8 cellular contexts compared by ENCODE assay signal in the genomic region with DNA sequence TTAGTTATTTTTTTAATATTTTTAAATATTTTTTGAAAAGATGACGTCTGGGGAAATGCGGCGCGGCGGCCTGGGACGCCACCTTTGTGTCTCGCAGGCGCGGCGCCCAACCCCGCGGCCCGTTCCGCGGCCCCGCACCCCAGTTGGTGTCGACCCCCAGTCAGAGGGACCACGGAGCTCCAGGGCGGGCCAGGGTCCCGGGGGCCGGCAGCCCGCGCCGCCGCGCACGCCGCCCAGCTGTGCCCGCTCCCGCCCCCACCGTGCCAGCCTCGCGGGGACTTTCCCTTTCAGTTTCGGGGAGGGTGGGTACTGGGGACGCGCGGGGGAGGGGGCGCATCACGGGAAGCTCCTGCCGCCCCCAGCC. TPM values are rescaled to one million over a fixed set of nuclear protein-coding genes. Genes with fewer than 3 reads are reported as not detected.
A peak's percentile ranks its signal among the peaks of the same experiment; 100 is the strongest.
DNase-seq lines count a peak whose midpoint lies in the region; ATAC-seq and TF ChIP-seq lines count a peak whose summit lies in the region.

No MANE protein-coding gene starts in this region.

- in situ Hi-C loops in mammary epithelial cell (cut with MboI; ENCODE audit: low sequenced_read_pairs in 2 of 2): loop anchor here in 1 of 2 donors (5.0 to 25.0 kb wide), 2 partner anchors 205 to 350 kb away; a partner anchor contains a TSS

- CTCF ChIA-PET in mammary epithelial cell (lab: Charles Lee; ENCODE audit: low non-redundant PET): interaction anchor here (0.6 to 0.7 kb wide), 2 partner anchors 278 to 541 kb away, joined by 3 to 7 read pairs; no protein-coding TSS in a partner anchor

- H3K27me3 ChIP-seq in SJCRH30 (no peaks in the 10 kb centered on the region), mammary epithelial cell (ENCODE audit: insufficient read depth, low read length) (no peaks in the 10 kb centered on the region), lower lobe of right lung (ENCODE audit: low read depth) (peaks cover 32% of the 10 kb centered on the region), subcutaneous abdominal adipose tissue (ENCODE audit: control insufficient read depth in 5 of 5, insufficient read depth in 4 of 5, low read length in 5 of 5) (peaks cover 0 to 12% (median 0%) of the 10 kb centered on the region in 5 donors)

- no peaks in the 10 kb centered on the region for H3K9me3 ChIP-seq in SJCRH30 (replicated peaks)
- H3K9me3 ChIP-seq in mammary epithelial cell (replicated peaks; ENCODE audit: insufficient read depth, low read length): no peaks in the 10 kb centered on the region
- H3K9me3 ChIP-seq in lower lobe of right lung: no peaks in the 10 kb centered on the region
- no peaks in the 10 kb centered on the region for H3K9me3 ChIP-seq in subcutaneous abdominal adipose tissue (ENCODE audit: control insufficient read depth in 5 of 5, low read length in 5 of 5)

- H3K36me3 ChIP-seq in SJCRH30 (peaks cover 14% of the 10 kb centered on the region; the same call in 1 of the 2 replicates), mammary epithelial cell (ENCODE audit: insufficient read depth, low read length) (peaks cover 6% of the 10 kb centered on the region), lower lobe of right lung (peaks cover 24% of the 10 kb centered on the region), subcutaneous abdominal adipose tissue (ENCODE audit: control insufficient read depth in 5 of 5, insufficient read depth in 5 of 5, low read length in 5 of 5) (peaks cover 0 to 34% (median 12%) of the 10 kb centered on the region in 5 donors)

- intact Hi-C loops in mammary epithelial cell (cut with micrococcal nuclease): loop anchor here (10.0 kb wide), 1 partner anchor 798 kb away; a partner anchor contains a TSS
- intact Hi-C loops in lower lobe of right lung (cut with DNase I): loop anchor here (10.0 kb wide), 1 partner anchor 348 kb away; a partner anchor contains a TSS

- H3K4me3 ChIP-seq in GM12875 (ENCODE audit: low read depth, low read length): peak overlapping the region; percentile 53
- peak overlapping the region; percentile 91 for H3K4me3 ChIP-seq in SJCRH30
- H3K4me3 ChIP-seq in mammary epithelial cell (replicated peaks in 1 of 3; ENCODE audit: insufficient read depth in 1 of 3, low read depth in 2 of 3, low read length in 3 of 3): peak overlapping the region; percentile 59 to 100 (median 98)
- H3K4me3 ChIP-seq in lower lobe of right lung: peak overlapping the region; percentile 80
- peak overlapping the region in 4 of 5 donors; percentile 76 to 93 (median 90) for H3K4me3 ChIP-seq in subcutaneous abdominal adipose tissue (ENCODE audit: low read depth in 1 of 5, low read length in 5 of 5)

- no TSS peak for BruUV-seq in mammary epithelial cell (replicated peaks; lab: Mats Ljungman, UMichigan)

- H3K9ac ChIP-seq in mammary epithelial cell (ENCODE audit: insufficient read depth, low read length): peak overlapping the region; percentile 95
- H3K9ac ChIP-seq in subcutaneous abdominal adipose tissue (ENCODE audit: low read length in 5 of 5): peak overlapping the region in 4 of 5 donors; percentile 61 to 81 (median 72)

- H4K20me1 ChIP-seq in mammary epithelial cell (ENCODE audit: insufficient read depth, low read length): no peaks in the 10 kb centered on the region

- WGBS in mammary epithelial cell (ENCODE audit: low coverage, missing lambda C conversion rate): 0% methylated on average over 17 of the region's 40 CpGs

- no peak overlapping the region for H2AFZ ChIP-seq in mammary epithelial cell (ENCODE audit: low read depth, low read length)

- H3K4me1 ChIP-seq in SJCRH30: peaks cover 4% of the 10 kb centered on the region; the same call in 1 of the 2 replicates
- peaks cover 31% of the 10 kb centered on the region for H3K4me1 ChIP-seq in mammary epithelial cell (ENCODE audit: insufficient read depth, low read length)
- H3K4me1 ChIP-seq in lower lobe of right lung: peaks cover 59% of the 10 kb centered on the region
- peaks cover 2 to 76% (median 67%) of the 10 kb centered on the region in 5 donors for H3K4me1 ChIP-seq in subcutaneous abdominal adipose tissue (ENCODE audit: control insufficient read depth in 5 of 5, insufficient read depth in 5 of 5, low read length in 5 of 5)

- H3K79me2 ChIP-seq in mammary epithelial cell (ENCODE audit: insufficient read depth, low read length): peaks cover 77% of the 10 kb centered on the region

- TF ChIP-seq CTCF in GM12875 (IDR thresholded peaks at IDR 0.05; ENCODE audit: borderline replicate concordance, insufficient read depth, low read depth, low read length) (no peak), mammary epithelial cell (conservative IDR thresholded peaks at IDR 0.05 in 1 of 2, IDR thresholded peaks at IDR 0.05 in 1 of 2; ENCODE audit: extremely low read depth in 1 of 2, insufficient read depth in 1 of 2, low read depth in 1 of 2, low read length in 2 of 2) (no peak), lower lobe of right lung (IDR thresholded peaks at IDR 0.05) (no peak)

- peak overlapping the region; percentile 84 for H3K4me2 ChIP-seq in mammary epithelial cell (ENCODE audit: insufficient read depth, low read depth, low read length)

- dilution Hi-C loops in mammary epithelial cell (cut with HindIII; ENCODE audit: low sequenced_read_pairs): no loop called here

- no peak for DNase-seq in SJCRH30
- no peak for DNase-seq in mammary epithelial cell
- no peak for DNase-seq in lower lobe of right lung
- DNase-seq in A172 (ENCODE audit: low spot score): no peak

- peak overlapping the region; percentile 85 for H3K27ac ChIP-seq in SJCRH30
- peak overlapping the region; percentile 83 for H3K27ac ChIP-seq in mammary epithelial cell (ENCODE audit: insufficient read depth, low read depth, low read length)
- peak overlapping the region; percentile 89 for H3K27ac ChIP-seq in lower lobe of right lung
- peak overlapping the region; percentile 54 for H3K27ac ChIP-seq in subcutaneous abdominal adipose tissue (ENCODE audit: low read depth, low read length)

- ATAC-seq in lower lobe of right lung: peak in 1 of 2 donors; percentile 1
- no peak for ATAC-seq in HG03520 (IDR thresholded peaks at IDR 0.05; ENCODE audit: unreplicated experiment)
- ATAC-seq in GM18858 (IDR thresholded peaks at IDR 0.05; ENCODE audit: unreplicated experiment): no peak

RNA-seq across cellular contexts. Expression of a gene that starts 1.6 kb away (rescaled TPM):
- 80.3 and 81.9 TPM in 2 replicates for total RNA-seq in SJCRH30 (2014; rRNA removed; shearing (Covaris generic))
- total RNA-seq in mammary epithelial cell (100 to 1,000 TPM; 358 to 706 TPM), lower lobe of right lung (202 TPM)
- 244 TPM for polyA plus RNA-seq in mammary epithelial cell
- polyA minus RNA-seq in mammary epithelial cell: 376 TPM
- total RNA-seq in A172 (2014; rRNA removed; shearing (Covaris generic)): 422 and 522 TPM in 2 replicates

RNA-seq across cellular contexts. Expression of a gene that starts 32.6 kb away (rescaled TPM):
- total RNA-seq in SJCRH30 (2014; rRNA removed; shearing (Covaris generic)): 19.4 and 22.3 TPM in 2 replicates
- total RNA-seq in mammary epithelial cell (10 to 100 TPM; 20.2 to 34.4 TPM), lower lobe of right lung (23.7 TPM)
- 15.9 TPM for polyA plus RNA-seq in mammary epithelial cell
- 8.8 TPM for polyA minus RNA-seq in mammary epithelial cell
- 16.0 and 25.6 TPM in 2 replicates for total RNA-seq in A172 (2014; rRNA removed; shearing (Covaris generic))
